Comparison of ENCODE assay signal across 8 cellular contexts in the genomic region with DNA sequence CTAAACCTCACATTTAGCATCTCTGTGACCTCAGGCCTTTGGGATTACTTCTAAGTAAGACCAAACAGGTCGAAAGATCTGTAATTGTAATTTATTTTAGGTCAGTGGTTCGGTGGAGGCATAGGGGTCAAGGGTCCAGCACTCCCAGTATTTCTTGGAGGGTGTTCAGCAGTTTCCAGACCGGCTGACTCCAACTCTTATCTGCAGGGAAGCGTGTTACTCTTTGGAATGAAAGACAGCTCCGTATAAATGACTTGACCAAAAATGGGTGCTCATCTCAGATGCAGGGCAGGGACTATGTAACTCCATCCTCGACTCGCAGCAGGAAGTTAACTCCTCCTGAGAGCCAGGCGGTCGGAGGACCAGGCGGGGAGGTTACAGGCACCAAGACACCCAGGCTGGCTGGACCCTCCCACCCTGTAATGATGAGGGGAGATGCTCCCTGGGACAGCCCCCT. TPM values are rescaled to one million over a fixed set of nuclear protein-coding genes. Genes with fewer than 3 reads are reported as not detected.
DNase-seq lines count a peak whose midpoint lies in the region; ATAC-seq and TF ChIP-seq lines count a peak whose summit lies in the region.

No MANE protein-coding gene starts in this region.

- H3K9ac ChIP-seq in Karpas-422 (ENCODE audit: low read length), result peak overlapping the region; percentile 94

- no peak for DNase-seq in Karpas-422
- no peak for DNase-seq in activated CD8-positive, alpha-beta memory T cell treated with anti-CD3 and anti-CD28 coated beads for 24 hours

- peaks cover 5% of the 10 kb centered on the region; the same call in 1 of the 2 replicates for H3K36me3 ChIP-seq in Karpas-422 (ENCODE audit: insufficient read depth, low read length)

- H3K27me3 Mint-ChIP-seq in dendritic cell treated with granulocyte-macrophage colony-stimulating factor and Interleukin-4, amounts not matched to agents 40 ng/mL and 50 ng/mL, for 4 days, result peaks cover 15% of the 10 kb centered on the region
- peaks cover 4% of the 10 kb centered on the region for H3K27me3 Mint-ChIP-seq in nephron (ENCODE audit: low read depth)

- no peaks in the 10 kb centered on the region for H3K9me3 Mint-ChIP-seq in dendritic cell treated with granulocyte-macrophage colony-stimulating factor and Interleukin-4, amounts not matched to agents 40 ng/mL and 50 ng/mL, for 4 days
- no peaks in the 10 kb centered on the region for H3K9me3 Mint-ChIP-seq in nephron

- peaks cover 6% of the 10 kb centered on the region for H3K36me3 Mint-ChIP-seq in dendritic cell treated with granulocyte-macrophage colony-stimulating factor and Interleukin-4, amounts not matched to agents 40 ng/mL and 50 ng/mL, for 4 days (ENCODE audit: low read depth)
- no peaks in the 10 kb centered on the region for H3K36me3 Mint-ChIP-seq in nephron (ENCODE audit: low read depth)

- peaks cover 32% of the 10 kb centered on the region for H3K4me1 ChIP-seq in Karpas-422 (ENCODE audit: low read length)

- peak overlapping the region; percentile 96 for H3K27ac ChIP-seq in C4-2B
- peak overlapping the region; percentile 32 for H3K27ac ChIP-seq in Karpas-422 (ENCODE audit: low read length)

- H3K4me2 ChIP-seq in Karpas-422 (ENCODE audit: low read depth, low read length, poor library complexity, severe bottlenecking), result peak overlapping the region; percentile 85

- H3K79me2 ChIP-seq in Karpas-422 (ENCODE audit: low read length), result peaks cover 41% of the 10 kb centered on the region

- H2AFZ ChIP-seq in Karpas-422 (ENCODE audit: low read length), result peak overlapping the region; percentile 92

- H3K4me1 Mint-ChIP-seq in dendritic cell treated with granulocyte-macrophage colony-stimulating factor and Interleukin-4, amounts not matched to agents 40 ng/mL and 50 ng/mL, for 4 days (ENCODE audit: low read depth), result peaks cover 11% of the 10 kb centered on the region
- H3K4me1 Mint-ChIP-seq in nephron, result peaks cover 31% of the 10 kb centered on the region

- no peaks in the 10 kb centered on the region for H3K27me3 ChIP-seq in Karpas-422 (ENCODE audit: low read length)

- H3K27ac Mint-ChIP-seq in dendritic cell treated with granulocyte-macrophage colony-stimulating factor and Interleukin-4, amounts not matched to agents 40 ng/mL and 50 ng/mL, for 4 days, result peak overlapping the region; percentile 81
- H3K27ac Mint-ChIP-seq in nephron, result peak overlapping the region; percentile 71 to 93 (median 71)

- no peaks in the 10 kb centered on the region for H3K9me3 ChIP-seq in Karpas-422 (ENCODE audit: low read length)

- ATAC-seq in GM18519 (IDR thresholded peaks at IDR 0.05; ENCODE audit: low FRiP score, unreplicated experiment) (no peak), HG03565 (IDR thresholded peaks at IDR 0.05; ENCODE audit: unreplicated experiment) (no peak), GM21515 (IDR thresholded peaks at IDR 0.05; ENCODE audit: unreplicated experiment) (no peak)

- H3K4me3 ChIP-seq in Karpas-422 (ENCODE audit: low read length), result peak overlapping the region; percentile 87

- H3K4me3 Mint-ChIP-seq in dendritic cell treated with granulocyte-macrophage colony-stimulating factor and Interleukin-4, amounts not matched to agents 40 ng/mL and 50 ng/mL, for 4 days, result peak overlapping the region; percentile 81
- peak overlapping the region; percentile 94 to 95 (median 95) for H3K4me3 Mint-ChIP-seq in nephron

- intact Hi-C loops in dendritic cell treated with granulocyte-macrophage colony-stimulating factor and Interleukin-4, amounts not matched to agents 40 ng/mL and 50 ng/mL, for 4 days (cut with micrococcal nuclease), result loop anchor here (10.0 kb wide), 1 partner anchor 278 kb away; no protein-coding TSS in a partner anchor

- no peaks in the 10 kb centered on the region for H4K20me1 ChIP-seq in Karpas-422 (ENCODE audit: insufficient read depth, low read depth, low read length)

- TF ChIP-seq CTCF in C4-2B (conservative IDR thresholded peaks at IDR 0.05), result no peak
- no peak for TF ChIP-seq CTCF in nephron (IDR thresholded peaks at IDR 0.05; ENCODE audit: unreplicated experiment in 3 of 3)

- H3K9me2 ChIP-seq in Karpas-422 (replicated peaks; ENCODE audit: insufficient read depth, low read length), result no peaks in the 10 kb centered on the region

RNA-seq across cellular contexts. Expression of gene VPS13A, which starts 0.6 kb away (rescaled TPM):
- total RNA-seq in Karpas-422 (2014; rRNA removed; shearing (Covaris generic); ENCODE audit: low replicate concordance), result 47.3 and 141 TPM in 2 replicates
